ENCODE assay signal across 19 cellular contexts in the genomic region with DNA sequence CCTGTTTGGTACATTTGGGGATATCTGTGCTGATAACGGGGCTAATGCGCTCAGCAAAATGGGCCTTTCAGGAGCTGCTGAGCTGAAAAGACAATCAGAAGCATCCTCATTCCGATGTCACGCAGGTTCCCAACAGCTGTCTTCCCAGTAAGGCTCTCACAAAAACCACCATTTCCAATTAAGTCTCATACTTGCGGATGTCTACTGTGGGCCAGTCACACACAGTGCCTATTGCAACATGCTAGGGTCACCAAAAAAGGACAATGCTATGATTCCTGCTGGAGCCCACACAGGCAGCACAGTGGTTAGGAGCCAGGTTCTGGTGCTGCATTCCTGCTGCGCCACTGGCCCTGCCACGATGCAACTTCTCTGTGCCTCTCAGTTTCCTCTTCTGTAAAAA. TPM values are rescaled to one million over a fixed set of nuclear protein-coding genes. Genes with fewer than 3 reads are reported as not detected.
DNase-seq lines count a peak whose midpoint lies in the region; ATAC-seq, FAIRE-seq and TF ChIP-seq lines count a peak whose summit lies in the region.
"Had no signal": no experiment of that assay in that cellular context is flagged by ENCODE, and none has a peak within 500 bp of the region (broad histone marks: within the 10 kb centered on the region; RNA-seq: fewer than 3 reads in every experiment).

No MANE protein-coding gene starts in this region.

- H3K9me3 ChIP-seq in PC-9 (ENCODE audit: insufficient read depth, low read depth) (no peaks in the 10 kb centered on the region), mammary epithelial cell (replicated peaks; ENCODE audit: insufficient read depth, low read length) (no peaks in the 10 kb centered on the region), HAP-1 (no peaks in the 10 kb centered on the region)

- WGBS in mammary epithelial cell (ENCODE audit: low coverage, missing lambda C conversion rate): 93% methylated on average over 7 of the region's 7 CpGs

- peaks cover 4% of the 10 kb centered on the region for H3K9me3 Mint-ChIP-seq in progenitor cell of endocrine pancreas (ENCODE audit: low read depth)

- no peak for ATAC-seq in HG03565 (IDR thresholded peaks at IDR 0.05; ENCODE audit: unreplicated experiment)

- POLR2A ChIA-PET in PC-9 (lab: Charles Lee; ENCODE audit: unreplicated experiment): no interaction called here

- in situ Hi-C loops in mammary epithelial cell (cut with MboI; ENCODE audit: low sequenced_read_pairs in 2 of 2): no loop called here
- in situ Hi-C loops in HAP-1 (cut with MboI; ENCODE audit: low sequenced_read_pairs): no loop called here

- H3K79me2 ChIP-seq in PC-9 (ENCODE audit: low read depth): peaks cover 8% of the 10 kb centered on the region; the same call in 1 of the 2 replicates
- H3K79me2 ChIP-seq in mammary epithelial cell (ENCODE audit: insufficient read depth, low read length): peaks cover 7% of the 10 kb centered on the region

- no peak overlapping the region for H3K4me2 ChIP-seq in PC-9
- no peak overlapping the region for H3K4me2 ChIP-seq in mammary epithelial cell (ENCODE audit: insufficient read depth, low read depth, low read length)

- H3K36me3 ChIP-seq in PC-9 (ENCODE audit: low read depth) (peaks cover 39% of the 10 kb centered on the region), mammary epithelial cell (ENCODE audit: insufficient read depth, low read length) (peaks cover 40% of the 10 kb centered on the region), HAP-1 (replicated peaks) (peaks cover 8% of the 10 kb centered on the region)

- H3K27ac ChIP-seq in PC-9 (peak overlapping the region; percentile 99), mammary epithelial cell (ENCODE audit: insufficient read depth, low read depth, low read length) (peak overlapping the region; percentile 96)

- BruUV-seq in PC-9 (replicated peaks; lab: Mats Ljungman, UMichigan) (no TSS peak), mammary epithelial cell (replicated peaks; lab: Mats Ljungman, UMichigan) (no TSS peak)

- no peaks in the 10 kb centered on the region for H3K27me3 Mint-ChIP-seq in progenitor cell of endocrine pancreas

- no peak for DNase-seq in GM12891 (ENCODE audit: insufficient read length, low spot score)
- no peak for DNase-seq in PC-9
- no peak for DNase-seq in mammary epithelial cell
- DNase-seq in progenitor cell of endocrine pancreas (ENCODE audit: low spot score, unreplicated experiment): no peak
- DNase-seq in posterior vena cava (ENCODE audit: low spot score): no peak
- DNase-seq in HAP-1 (ENCODE audit: low spot score in 2 of 2): no peak
- DNase-seq in activated CD4-positive, alpha-beta T cell treated with anti-CD3 and anti-CD28 coated beads for 1 hour: no peak
- DNase-seq: ACHN, COR-L47, DMS153, EL, KG1, NCI-H1105, NCI-H1694 treated with DMSO at 0.1 percent for 48 hours, NCI-H526 treated with DMSO at 0.1 percent for 48 hours, RPMI8226 had no signal

- intact Hi-C loops in PC-9 (cut with micrococcal nuclease; ENCODE audit: unreplicated experiment): no loop called here
- intact Hi-C loops in mammary epithelial cell (cut with micrococcal nuclease): no loop called here
- intact Hi-C loops in posterior vena cava (cut with DNase I): no loop called here

- H3K36me3 Mint-ChIP-seq in progenitor cell of endocrine pancreas (ENCODE audit: insufficient read depth): peaks cover 14% of the 10 kb centered on the region

- no peaks in the 10 kb centered on the region for H3K9me2 ChIP-seq in PC-9 (ENCODE audit: insufficient read depth)

- H3K4me3 Mint-ChIP-seq in progenitor cell of endocrine pancreas (ENCODE audit: low read depth): no peak overlapping the region

- no peak overlapping the region for H2AFZ ChIP-seq in PC-9
- no peak overlapping the region for H2AFZ ChIP-seq in mammary epithelial cell (ENCODE audit: low read depth, low read length)

- peak overlapping the region; percentile 38 for H3K27ac Mint-ChIP-seq in progenitor cell of endocrine pancreas

- H3K4me3 ChIP-seq in PC-9: no peak overlapping the region
- H3K4me3 ChIP-seq in mammary epithelial cell (replicated peaks in 1 of 3; ENCODE audit: insufficient read depth in 1 of 3, low read depth in 2 of 3, low read length in 3 of 3): no peak overlapping the region
- H3K4me3 ChIP-seq in HAP-1: no peak overlapping the region

- H3K9ac ChIP-seq in mammary epithelial cell (ENCODE audit: insufficient read depth, low read length): no peak overlapping the region

- CTCF ChIA-PET in PC-9 (lab: Charles Lee): no interaction called here
- CTCF ChIA-PET in mammary epithelial cell (lab: Charles Lee; ENCODE audit: low non-redundant PET): no interaction called here

- H3K4me1 ChIP-seq in PC-9 (replicated peaks; ENCODE audit: insufficient read depth): peaks cover 32% of the 10 kb centered on the region
- peaks cover 27% of the 10 kb centered on the region for H3K4me1 ChIP-seq in mammary epithelial cell (ENCODE audit: insufficient read depth, low read length)
- H3K4me1 ChIP-seq in HAP-1: no peaks in the 10 kb centered on the region

- peaks cover 38% of the 10 kb centered on the region for H3F3A ChIP-seq in PC-9 (ENCODE audit: insufficient read depth, low read depth)

- dilution Hi-C loops in mammary epithelial cell (cut with HindIII; ENCODE audit: low sequenced_read_pairs): no loop called here

- H4K20me1 ChIP-seq in PC-9 (ENCODE audit: insufficient read depth) (no peaks in the 10 kb centered on the region), mammary epithelial cell (ENCODE audit: insufficient read depth, low read length) (no peaks in the 10 kb centered on the region)

- H3K27me3 ChIP-seq in PC-9 (ENCODE audit: insufficient read depth, low read depth): no peaks in the 10 kb centered on the region
- H3K27me3 ChIP-seq in mammary epithelial cell (ENCODE audit: insufficient read depth, low read length): no peaks in the 10 kb centered on the region
- H3K27me3 ChIP-seq in HAP-1 (ENCODE audit: low read depth): no peaks in the 10 kb centered on the region

- TF ChIP-seq POLR2A in GM12891 (IDR thresholded peaks at IDR 0.05; ENCODE audit: low read depth, low read length): no peak

- no peaks in the 10 kb centered on the region for H3K4me1 Mint-ChIP-seq in progenitor cell of endocrine pancreas (ENCODE audit: low read depth)

- TF ChIP-seq CTCF in PC-9 (conservative IDR thresholded peaks at IDR 0.05): no peak
- TF ChIP-seq CTCF in mammary epithelial cell (conservative IDR thresholded peaks at IDR 0.05 in 1 of 2, IDR thresholded peaks at IDR 0.05 in 1 of 2; ENCODE audit: extremely low read depth in 1 of 2, insufficient read depth in 1 of 2, low read depth in 1 of 2, low read length in 2 of 2): no peak
- no peak for TF ChIP-seq CTCF in progenitor cell of endocrine pancreas (IDR thresholded peaks at IDR 0.05; ENCODE audit: unreplicated experiment)

- FAIRE-seq in GM12891 (lab: Jason Lieb, UNC): no peak

TF ChIP-seq in GM12891, 5 proteins besides CTCF, POLR2A, EP300 and RAD21:
- TF ChIP-seq TAF1 (IDR thresholded peaks at IDR 0.05; ENCODE audit: low read depth, low read length): no peak
- TF ChIP-seq POLR2AphosphoS5 (IDR thresholded peaks at IDR 0.05; ENCODE audit: low read depth, low read length): 0 out of 2 replicates have a peak, but pooled peaks have one; percentile 17

RNA-seq across cellular contexts. Expression of gene LDHAL6B, which starts 16.4 kb away (rescaled TPM):
- polyA plus RNA-seq in GM12891 (2012; ENCODE audit: low read depth, missing spikeins): 0.30 TPM
- total RNA-seq in PC-9 (2021) (not detected in 2 replicates), mammary epithelial cell (not detected), progenitor cell of endocrine pancreas (not detected in 2 replicates), posterior vena cava (not detected)
- not detected for polyA plus RNA-seq in mammary epithelial cell
- polyA minus RNA-seq in mammary epithelial cell: not detected
- total RNA-seq: M059J, SK-MEL-5 had no signal
